Comparison of ENCODE assay signal across 1 cellular context in genomic region chr17:67244621-67245072, GRCh38.
TF ChIP-seq lines count a peak whose summit lies in the region.

No MANE protein-coding gene starts in this region.

TF ChIP-seq in HepG2, 621 proteins besides CTCF, POLR2A, EP300 and RAD21 (continued from another document and continues in another):
- no peak for TF ChIP-seq NAIF1 (CRISPR knock-in tag; IDR thresholded peaks at IDR 0.05; ENCODE audit: borderline replicate concordance)
- no peak for TF ChIP-seq HOXA9 (CRISPR knock-in tag; IDR thresholded peaks at IDR 0.05; ENCODE audit: borderline replicate concordance)
- TF ChIP-seq CCDC6 (CRISPR knock-in tag; IDR thresholded peaks at IDR 0.05) = no peak
- no peak for TF ChIP-seq ZNF34 (CRISPR knock-in tag; IDR thresholded peaks at IDR 0.05; ENCODE audit: borderline replicate concordance)
- TF ChIP-seq ZFP41 (CRISPR knock-in tag; IDR thresholded peaks at IDR 0.05; ENCODE audit: borderline replicate concordance) = no peak
- TF ChIP-seq, protein P1, sequence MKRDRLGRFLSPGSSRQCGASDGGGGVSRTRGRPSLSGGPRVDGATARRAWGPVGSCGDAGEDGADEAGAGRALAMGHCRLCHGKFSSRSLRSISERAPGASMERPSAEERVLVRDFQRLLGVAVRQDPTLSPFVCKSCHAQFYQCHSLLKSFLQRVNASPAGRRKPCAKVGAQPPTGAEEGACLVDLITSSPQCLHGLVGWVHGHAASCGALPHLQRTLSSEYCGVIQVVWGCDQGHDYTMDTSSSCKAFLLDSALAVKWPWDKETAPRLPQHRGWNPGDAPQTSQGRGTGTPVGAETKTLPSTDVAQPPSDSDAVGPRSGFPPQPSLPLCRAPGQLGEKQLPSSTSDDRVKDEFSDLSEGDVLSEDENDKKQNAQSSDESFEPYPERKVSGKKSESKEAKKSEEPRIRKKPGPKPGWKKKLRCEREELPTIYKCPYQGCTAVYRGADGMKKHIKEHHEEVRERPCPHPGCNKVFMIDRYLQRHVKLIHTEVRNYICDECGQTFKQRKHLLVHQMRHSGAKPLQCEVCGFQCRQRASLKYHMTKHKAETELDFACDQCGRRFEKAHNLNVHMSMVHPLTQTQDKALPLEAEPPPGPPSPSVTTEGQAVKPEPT (CRISPR knock-in tag; IDR thresholded peaks at IDR 0.05; ENCODE audit: low read depth) = no peak
- TF ChIP-seq ZNF136 (CRISPR knock-in tag; IDR thresholded peaks at IDR 0.05; ENCODE audit: low read depth) = no peak
- TF ChIP-seq ZNF607 (CRISPR knock-in tag; IDR thresholded peaks at IDR 0.05; ENCODE audit: borderline replicate concordance) = no peak
- TF ChIP-seq ZNF563 (CRISPR knock-in tag; IDR thresholded peaks at IDR 0.05) = 0 out of 2 replicates have a peak, but pooled peaks have one; percentile 10
- TF ChIP-seq ZNF451 (CRISPR knock-in tag; IDR thresholded peaks at IDR 0.05) = no peak
- TF ChIP-seq RBAK (CRISPR knock-in tag; IDR thresholded peaks at IDR 0.05) = no peak
- TF ChIP-seq ZUFSP (CRISPR knock-in tag; IDR thresholded peaks at IDR 0.05; ENCODE audit: borderline replicate concordance) = no peak
- TF ChIP-seq, protein P2, sequence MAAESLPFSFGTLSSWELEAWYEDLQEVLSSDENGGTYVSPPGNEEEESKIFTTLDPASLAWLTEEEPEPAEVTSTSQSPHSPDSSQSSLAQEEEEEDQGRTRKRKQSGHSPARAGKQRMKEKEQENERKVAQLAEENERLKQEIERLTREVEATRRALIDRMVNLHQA (CRISPR knock-in tag; IDR thresholded peaks at IDR 0.05) = no peak
- TF ChIP-seq ADNP (CRISPR knock-in tag; IDR thresholded peaks at IDR 0.05) = no peak
- TF ChIP-seq, protein P3, sequence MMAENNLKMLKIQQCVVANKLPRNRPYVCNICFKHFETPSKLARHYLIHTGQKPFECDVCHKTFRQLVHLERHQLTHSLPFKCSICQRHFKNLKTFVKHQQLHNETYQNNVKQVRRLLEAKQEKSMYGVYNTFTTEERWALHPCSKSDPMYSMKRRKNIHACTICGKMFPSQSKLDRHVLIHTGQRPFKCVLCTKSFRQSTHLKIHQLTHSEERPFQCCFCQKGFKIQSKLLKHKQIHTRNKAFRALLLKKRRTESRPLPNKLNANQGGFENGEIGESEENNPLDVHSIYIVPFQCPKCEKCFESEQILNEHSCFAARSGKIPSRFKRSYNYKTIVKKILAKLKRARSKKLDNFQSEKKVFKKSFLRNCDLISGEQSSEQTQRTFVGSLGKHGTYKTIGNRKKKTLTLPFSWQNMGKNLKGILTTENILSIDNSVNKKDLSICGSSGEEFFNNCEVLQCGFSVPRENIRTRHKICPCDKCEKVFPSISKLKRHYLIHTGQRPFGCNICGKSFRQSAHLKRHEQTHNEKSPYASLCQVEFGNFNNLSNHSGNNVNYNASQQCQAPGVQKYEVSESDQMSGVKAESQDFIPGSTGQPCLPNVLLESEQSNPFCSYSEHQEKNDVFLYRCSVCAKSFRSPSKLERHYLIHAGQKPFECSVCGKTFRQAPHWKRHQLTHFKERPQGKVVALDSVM (CRISPR knock-in tag; IDR thresholded peaks at IDR 0.05) = no peak
- no peak for TF ChIP-seq NFKBIZ (CRISPR knock-in tag; IDR thresholded peaks at IDR 0.05)
- TF ChIP-seq ZNF263 (CRISPR knock-in tag; IDR thresholded peaks at IDR 0.05) = 0 out of 2 replicates have a peak, but pooled peaks have one; percentile 10
- no peak for TF ChIP-seq GLI4 (CRISPR knock-in tag; IDR thresholded peaks at IDR 0.05; ENCODE audit: borderline replicate concordance)
- no peak for TF ChIP-seq ERF (CRISPR knock-in tag; IDR thresholded peaks at IDR 0.05)
- no peak for TF ChIP-seq ZNF280D (CRISPR knock-in tag; IDR thresholded peaks at IDR 0.05)
- TF ChIP-seq ZBTB42 (CRISPR knock-in tag; IDR thresholded peaks at IDR 0.05) = no peak
- TF ChIP-seq ZC3H13 (CRISPR knock-in tag; IDR thresholded peaks at IDR 0.05) = peak; percentile 25
- no peak for TF ChIP-seq TEF (CRISPR knock-in tag; IDR thresholded peaks at IDR 0.05)
- TF ChIP-seq, protein P4, sequence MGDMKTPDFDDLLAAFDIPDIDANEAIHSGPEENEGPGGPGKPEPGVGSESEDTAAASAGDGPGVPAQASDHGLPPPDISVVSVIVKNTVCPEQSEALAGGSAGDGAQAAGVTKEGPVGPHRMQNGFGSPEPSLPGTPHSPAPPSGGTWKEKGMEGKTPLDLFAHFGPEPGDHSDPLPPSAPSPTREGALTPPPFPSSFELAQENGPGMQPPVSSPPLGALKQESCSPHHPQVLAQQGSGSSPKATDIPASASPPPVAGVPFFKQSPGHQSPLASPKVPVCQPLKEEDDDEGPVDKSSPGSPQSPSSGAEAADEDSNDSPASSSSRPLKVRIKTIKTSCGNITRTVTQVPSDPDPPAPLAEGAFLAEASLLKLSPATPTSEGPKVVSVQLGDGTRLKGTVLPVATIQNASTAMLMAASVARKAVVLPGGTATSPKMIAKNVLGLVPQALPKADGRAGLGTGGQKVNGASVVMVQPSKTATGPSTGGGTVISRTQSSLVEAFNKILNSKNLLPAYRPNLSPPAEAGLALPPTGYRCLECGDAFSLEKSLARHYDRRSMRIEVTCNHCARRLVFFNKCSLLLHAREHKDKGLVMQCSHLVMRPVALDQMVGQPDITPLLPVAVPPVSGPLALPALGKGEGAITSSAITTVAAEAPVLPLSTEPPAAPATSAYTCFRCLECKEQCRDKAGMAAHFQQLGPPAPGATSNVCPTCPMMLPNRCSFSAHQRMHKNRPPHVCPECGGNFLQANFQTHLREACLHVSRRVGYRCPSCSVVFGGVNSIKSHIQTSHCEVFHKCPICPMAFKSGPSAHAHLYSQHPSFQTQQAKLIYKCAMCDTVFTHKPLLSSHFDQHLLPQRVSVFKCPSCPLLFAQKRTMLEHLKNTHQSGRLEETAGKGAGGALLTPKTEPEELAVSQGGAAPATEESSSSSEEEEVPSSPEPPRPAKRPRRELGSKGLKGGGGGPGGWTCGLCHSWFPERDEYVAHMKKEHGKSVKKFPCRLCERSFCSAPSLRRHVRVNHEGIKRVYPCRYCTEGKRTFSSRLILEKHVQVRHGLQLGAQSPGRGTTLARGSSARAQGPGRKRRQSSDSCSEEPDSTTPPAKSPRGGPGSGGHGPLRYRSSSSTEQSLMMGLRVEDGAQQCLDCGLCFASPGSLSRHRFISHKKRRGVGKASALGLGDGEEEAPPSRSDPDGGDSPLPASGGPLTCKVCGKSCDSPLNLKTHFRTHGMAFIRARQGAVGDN (CRISPR knock-in tag; IDR thresholded peaks at IDR 0.05) = peak; percentile 68; the same call in 1 of the 2 replicates
- no peak for TF ChIP-seq TCF7 (IDR thresholded peaks at IDR 0.05; ENCODE audit: low read depth)
- TF ChIP-seq THAP7 (CRISPR knock-in tag; IDR thresholded peaks at IDR 0.05) = no peak
- TF ChIP-seq, protein P5, sequence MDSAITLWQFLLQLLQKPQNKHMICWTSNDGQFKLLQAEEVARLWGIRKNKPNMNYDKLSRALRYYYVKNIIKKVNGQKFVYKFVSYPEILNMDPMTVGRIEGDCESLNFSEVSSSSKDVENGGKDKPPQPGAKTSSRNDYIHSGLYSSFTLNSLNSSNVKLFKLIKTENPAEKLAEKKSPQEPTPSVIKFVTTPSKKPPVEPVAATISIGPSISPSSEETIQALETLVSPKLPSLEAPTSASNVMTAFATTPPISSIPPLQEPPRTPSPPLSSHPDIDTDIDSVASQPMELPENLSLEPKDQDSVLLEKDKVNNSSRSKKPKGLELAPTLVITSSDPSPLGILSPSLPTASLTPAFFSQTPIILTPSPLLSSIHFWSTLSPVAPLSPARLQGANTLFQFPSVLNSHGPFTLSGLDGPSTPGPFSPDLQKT (CRISPR knock-in tag; IDR thresholded peaks at IDR 0.05; ENCODE audit: borderline replicate concordance) = no peak
- TF ChIP-seq PAXIP1 (CRISPR knock-in tag; conservative IDR thresholded peaks at IDR 0.05) = no peak; the same call in none of the 2 replicates
- no peak for TF ChIP-seq ZNF281 (CRISPR knock-in tag; IDR thresholded peaks at IDR 0.05; ENCODE audit: borderline replicate concordance)
- TF ChIP-seq ZNF510 (CRISPR knock-in tag; IDR thresholded peaks at IDR 0.05; ENCODE audit: low read depth) = no peak
- peak; percentile 9; the same call in 1 of the 2 replicates for TF ChIP-seq KLF11 (CRISPR knock-in tag; IDR thresholded peaks at IDR 0.05)
- TF ChIP-seq ZNF552 (CRISPR knock-in tag; IDR thresholded peaks at IDR 0.05; ENCODE audit: borderline replicate concordance) = no peak
- TF ChIP-seq PAX8 (CRISPR knock-in tag; IDR thresholded peaks at IDR 0.05; ENCODE audit: borderline replicate concordance) = no peak
